ENCODE assay signal across 22 cellular contexts in genomic region chr20:13223731-13224130, GRCh38. TPM values are rescaled to one million over a fixed set of nuclear protein-coding genes. Genes with fewer than 3 reads are reported as not detected.
"Had no signal": no experiment of that assay in that cellular context is flagged by ENCODE, and none has a peak within 500 bp of the region (broad histone marks: within the 10 kb centered on the region; RNA-seq: fewer than 3 reads in every experiment).

No MANE protein-coding gene starts in this region.

- H3K4me3 ChIP-seq: ovary, psoas muscle, right lobe of liver had no signal

- H3K27me3 ChIP-seq: right lobe of liver had no signal

- H3K36me3 Mint-ChIP-seq: mesothelial cell of epicardium had no signal

- H3K9me3 Mint-ChIP-seq: dendritic cell treated with granulocyte-macrophage colony-stimulating factor and Interleukin-4, amounts not matched to agents 40 ng/mL and 50 ng/mL, for 4 days had no signal

- H3K27ac ChIP-seq: ovary, psoas muscle, right lobe of liver, VCaP had no signal

- H3K27ac Mint-ChIP-seq: dendritic cell treated with granulocyte-macrophage colony-stimulating factor and Interleukin-4, amounts not matched to agents 40 ng/mL and 50 ng/mL, for 4 days; mesothelial cell of epicardium had no signal

- DNase-seq: activated CD4-positive, alpha-beta T cell treated with anti-CD3 and anti-CD28 coated beads, Interleukin-2, amount 50 U/mL, for 1 hour; activated CD4-positive, CD25-positive, alpha-beta regulatory T cell treated with anti-CD3 and anti-CD28 coated beads, Interleukin-2, amount 50 U/mL, for 72 hours; activated CD8-positive, alpha-beta memory T cell treated with anti-CD3 and anti-CD28 coated beads, Interleukin-2, amount 50 U/mL, for 4 hours; activated effector memory CD4-positive, alpha-beta T cell treated with Interleukin-2 at 50 U/mL for 16 hours; activated naive CD4-positive, alpha-beta T cell treated with anti-CD3 and anti-CD28 coated beads, Interleukin-2, amount 50 U/mL, for 16 hours; activated T-cell treated with anti-CD3 and anti-CD28 coated beads, Interleukin-2, amount 50 U/mL, for 4 hours; amniotic stem cell; effector CD8-positive, alpha-beta T cell; hippocampal formation; left cardiac atrium; ovary; psoas muscle; right lobe of liver; small intestine; stimulated activated CD4-positive, alpha-beta T cell treated with anti-CD3 and anti-CD28 coated beads, Interleukin-15, amount 100 ng/mL, for 24 hours; stimulated activated CD4-positive, alpha-beta T cell treated with anti-CD3 and anti-CD28 coated beads, Interleukin-2, amount 100 ng/mL, for 48 hours; T-helper 2 cell had no signal

- H3K4me3 Mint-ChIP-seq: activated T-cell treated with anti-CD3 and anti-CD28 coated beads, Interleukin-2, amount 50 U/mL, for 4 hours; dendritic cell treated with granulocyte-macrophage colony-stimulating factor and Interleukin-4, amounts not matched to agents 40 ng/mL and 50 ng/mL, for 4 days; mesothelial cell of epicardium had no signal

- ATAC-seq: activated T-cell treated with anti-CD3 and anti-CD28 coated beads, Interleukin-2, amount 50 U/mL, for 4 hours; left cardiac atrium; psoas muscle; right lobe of liver had no signal

- H3K9me3 ChIP-seq: ovary, right lobe of liver had no signal

- H3K36me3 ChIP-seq: ovary, right lobe of liver had no signal

RNA-seq across cellular contexts. Expression of gene ISM1, which starts 2.7 kb away (rescaled TPM):
- total RNA-seq: endothelial cell of umbilical vein, lung microvascular endothelial cell had no signal
- polyA plus RNA-seq: endothelial cell of umbilical vein had no signal
